Comparison of ENCODE assay signal across 18 cellular contexts in genomic region chr4:7862561-7863200, GRCh38.
DNase-seq lines count a peak whose midpoint lies in the region; ATAC-seq and TF ChIP-seq lines count a peak whose summit lies in the region.
"Had no signal": no experiment of that assay in that cellular context is flagged by ENCODE, and none has a peak within 500 bp of the region (broad histone marks: within the 10 kb centered on the region; RNA-seq: fewer than 3 reads in every experiment).

No MANE protein-coding gene starts in this region.

- H3K4me3 ChIP-seq in right cardiac atrium (ENCODE audit: low read length): no peak overlapping the region
- H3K4me3 ChIP-seq in right atrium auricular region: no peak overlapping the region
- H3K4me3 ChIP-seq in dorsolateral prefrontal cortex: peak overlapping the region in 5 of 59 donors; percentile 3 to 24 (median 20)
- H3K4me3 ChIP-seq: hepatocyte, right lobe of liver, transverse colon had no signal

- H3K4me1 ChIP-seq in right cardiac atrium (ENCODE audit: control insufficient read depth, insufficient read depth, low read length) (peaks cover 11% of the 10 kb centered on the region), right atrium auricular region (peaks cover 0 to 12% of the 10 kb centered on the region in 2 donors)
- H3K4me1 ChIP-seq: right lobe of liver had no signal

- DNase-seq in right cardiac atrium: no peak
- DNase-seq in right atrium auricular region (ENCODE audit: low spot score): no peak
- no peak for DNase-seq in memory B cell (ENCODE audit: low spot score in 2 of 2)
- no peak for DNase-seq in dorsolateral prefrontal cortex
- DNase-seq: activated naive CD8-positive, alpha-beta T cell treated with anti-CD3 and anti-CD28 coated beads, Interleukin-2, amount 50 U/mL, for 24 hours; CD8-positive, alpha-beta T cell; DND-41; midbrain; NCI-H526 treated with DMSO at 0.1 percent for 48 hours; right lobe of liver; SHP77 treated with DMSO at 0.1 percent for 48 hours; transverse colon had no signal

- H3K27me3 ChIP-seq in right cardiac atrium (ENCODE audit: control insufficient read depth, insufficient read depth) (no peaks in the 10 kb centered on the region), right atrium auricular region (no peaks in the 10 kb centered on the region), dorsolateral prefrontal cortex (no peaks in the 10 kb centered on the region)
- H3K27me3 ChIP-seq: hepatocyte, right lobe of liver, transverse colon had no signal

- H3K9me3 Mint-ChIP-seq in brain (peaks cover 0 to 7% (median 5%) of the 10 kb centered on the region in 5 experiments), memory B cell (peaks cover 6% of the 10 kb centered on the region)

- H3K27me3 Mint-ChIP-seq in brain (no peaks in the 10 kb centered on the region), memory B cell (peaks cover 10% of the 10 kb centered on the region)
- H3K27me3 Mint-ChIP-seq: stimulated activated naive CD8-positive, alpha-beta T cell treated with anti-CD3 and anti-CD28 coated beads, Interleukin-15, Interleukin-2, amounts not matched to agents 100 ng/mL and 50 ng/mL, for 24 hours had no signal

- H3K4me3 Mint-ChIP-seq in brain (peak overlapping the region in 4 of 5 experiments; percentile 4 to 47 (median 28)), memory B cell (no peak overlapping the region)
- H3K4me3 Mint-ChIP-seq: activated naive CD8-positive, alpha-beta T cell treated with anti-CD3 and anti-CD28 coated beads, Interleukin-2, amount 50 U/mL, for 24 hours; CD8-positive, alpha-beta T cell; stimulated activated naive CD8-positive, alpha-beta T cell treated with anti-CD3 and anti-CD28 coated beads, Interleukin-15, Interleukin-2, amounts not matched to agents 100 ng/mL and 50 ng/mL, for 24 hours had no signal

- ATAC-seq in right cardiac atrium: no peak
- no peak for ATAC-seq in memory B cell (ENCODE audit: low read depth)
- no peak for ATAC-seq in GM18867 (IDR thresholded peaks at IDR 0.05; ENCODE audit: unreplicated experiment)
- no peak for ATAC-seq in GM21526 (IDR thresholded peaks at IDR 0.05; ENCODE audit: low FRiP score, unreplicated experiment)
- ATAC-seq in GM21447 (IDR thresholded peaks at IDR 0.05; ENCODE audit: unreplicated experiment): no peak
- ATAC-seq: activated naive CD8-positive, alpha-beta T cell treated with anti-CD3 and anti-CD28 coated beads, Interleukin-2, amount 50 U/mL, for 24 hours; CD8-positive, alpha-beta T cell; right lobe of liver had no signal

- intact Hi-C loops in right cardiac atrium (cut with DNase I): loop anchor here in 1 of 4 donors (10.0 kb wide), 1 partner anchor 58 kb away; no protein-coding TSS in a partner anchor
- intact Hi-C loops in dorsolateral prefrontal cortex (cut with DNase I): no loop called here

- peaks cover 80% of the 10 kb centered on the region for H3K36me3 Mint-ChIP-seq in brain
- H3K36me3 Mint-ChIP-seq in memory B cell: peaks cover 6% of the 10 kb centered on the region

- peak overlapping the region; percentile 15 for H3K27ac ChIP-seq in right cardiac atrium (ENCODE audit: low read length)
- H3K27ac ChIP-seq in right atrium auricular region: no peak overlapping the region
- H3K27ac ChIP-seq in dorsolateral prefrontal cortex: peak overlapping the region in 3 of 59 donors; percentile 12 to 62 (median 31)
- H3K27ac ChIP-seq: right lobe of liver had no signal

- H3K4me1 Mint-ChIP-seq in brain (peaks cover 55% of the 10 kb centered on the region), memory B cell (peaks cover 5% of the 10 kb centered on the region)

- H3K27ac Mint-ChIP-seq in brain (peak overlapping the region; percentile 66 to 92 (median 79)), memory B cell (peak overlapping the region; percentile 93)
- H3K27ac Mint-ChIP-seq: activated naive CD8-positive, alpha-beta T cell treated with anti-CD3 and anti-CD28 coated beads, Interleukin-2, amount 50 U/mL, for 24 hours; CD8-positive, alpha-beta T cell; stimulated activated naive CD8-positive, alpha-beta T cell treated with anti-CD3 and anti-CD28 coated beads, Interleukin-15, Interleukin-2, amounts not matched to agents 100 ng/mL and 50 ng/mL, for 24 hours had no signal

- H3K9me3 ChIP-seq in right cardiac atrium (ENCODE audit: control insufficient read depth, low read length) (no peaks in the 10 kb centered on the region), right atrium auricular region (no peaks in the 10 kb centered on the region)
- H3K9me3 ChIP-seq: right lobe of liver, transverse colon had no signal

- peaks cover 10% of the 10 kb centered on the region for H3K36me3 ChIP-seq in right atrium auricular region
- H3K36me3 ChIP-seq: right lobe of liver had no signal

- WGBS in right cardiac atrium: 56% methylated on average over 16 of the region's 16 CpGs

- TF ChIP-seq CTCF in right atrium auricular region (IDR thresholded peaks at IDR 0.05) (no peak), brain (conservative IDR thresholded peaks at IDR 0.05) (no peak), dorsolateral prefrontal cortex (IDR thresholded peaks at IDR 0.05 in 54 of 56, conservative IDR thresholded peaks at IDR 0.05 in 2 of 56; ENCODE audit: low read depth in 1 of 56, partially characterized antibody in 56 of 56) (no peak)
